In the genomic region with DNA sequence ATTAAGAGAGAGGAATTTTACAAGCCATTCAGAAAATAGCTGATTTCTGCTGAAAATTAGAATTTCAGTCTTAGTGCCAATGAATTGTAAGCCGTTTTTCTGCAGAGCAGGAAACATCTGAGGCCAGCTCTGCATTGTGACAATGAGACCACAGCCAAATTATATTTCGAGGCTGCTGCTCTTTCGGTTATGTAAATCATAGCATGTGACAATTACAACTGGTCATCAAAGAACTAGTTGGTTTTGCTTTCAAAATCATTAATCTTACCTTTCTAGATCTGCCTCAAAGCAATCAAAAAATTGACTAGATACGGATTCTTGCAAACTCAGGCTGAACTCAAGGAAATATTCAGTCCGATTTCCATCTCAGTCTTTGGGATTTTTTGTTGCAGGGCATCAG, we compare ENCODE assay signal across 14 cellular contexts. TPM values are rescaled to one million over a fixed set of nuclear protein-coding genes. Genes with fewer than 3 reads are reported as not detected.
DNase-seq lines count a peak whose midpoint lies in the region; ATAC-seq and TF ChIP-seq lines count a peak whose summit lies in the region.
"Had no signal": no experiment of that assay in that cellular context is flagged by ENCODE, and none has a peak within 500 bp of the region (broad histone marks: within the 10 kb centered on the region; RNA-seq: fewer than 3 reads in every experiment).

No MANE protein-coding gene starts in this region.

- no peak for TF ChIP-seq EP300 in gastroesophageal sphincter (IDR thresholded peaks at IDR 0.05)

- intact Hi-C loops in left ventricle myocardium superior (cut with micrococcal nuclease) (no loop called here), Calu3 (cut with micrococcal nuclease; ENCODE audit: unreplicated experiment) (no loop called here)

- no peaks in the 10 kb centered on the region for H3K36me3 ChIP-seq in gastroesophageal sphincter
- H3K36me3 ChIP-seq: SJSA1 had no signal

- no peaks in the 10 kb centered on the region for H3K9me3 Mint-ChIP-seq in Calu3 (ENCODE audit: low read depth, unreplicated experiment)

- BruUV-seq in Calu3 (replicated peaks; lab: Mats Ljungman, UMichigan): no TSS peak

- DNase-seq in inferior parietal cortex (ENCODE audit: extremely low spot score) (peak; percentile 22), DMS153 treated with DMSO at 0.1 percent for 48 hours (lab: John Stamatoyannopoulos, UW; ENCODE audit: unreplicated experiment) (no peak), left ventricle myocardium superior (no peak), Calu3 (no peak)
- DNase-seq: DMS53, psoas muscle had no signal

- H3K27me3 Mint-ChIP-seq in Calu3 (ENCODE audit: unreplicated experiment): peaks cover 3% of the 10 kb centered on the region

- H3K4me1 ChIP-seq in gastroesophageal sphincter: no peaks in the 10 kb centered on the region
- H3K4me1 ChIP-seq: psoas muscle, SJSA1 had no signal

- H3K27ac ChIP-seq in gastroesophageal sphincter: no peak overlapping the region
- H3K27ac ChIP-seq: HL-60, psoas muscle, SJSA1 had no signal

- no peak for TF ChIP-seq POLR2A in gastroesophageal sphincter (IDR thresholded peaks at IDR 0.05)

- TF ChIP-seq CTCF in Calu3 (IDR thresholded peaks at IDR 0.05; ENCODE audit: unreplicated experiment) (no peak), gastroesophageal sphincter (IDR thresholded peaks at IDR 0.05) (no peak)

- WGBS in gastroesophageal sphincter (ENCODE audit: low coverage in 1 of 2), 2 donors: 47 to 56% methylated on average over 5 of the region's 5 CpGs

- CTCF ChIA-PET in Calu3 (lab: Charles Lee): no interaction called here

- peaks cover 0 to 5% (median 0%) of the 10 kb centered on the region in 3 donors for H3K9me3 ChIP-seq in gastroesophageal sphincter
- H3K9me3 ChIP-seq: psoas muscle, SJSA1 had no signal

- peaks cover 20% of the 10 kb centered on the region for H3K27me3 ChIP-seq in gastroesophageal sphincter
- H3K27me3 ChIP-seq: SJSA1 had no signal

- H3K4me3 Mint-ChIP-seq in Calu3 (ENCODE audit: low read depth, unreplicated experiment): no peak overlapping the region

- H3K27ac Mint-ChIP-seq in Calu3 (ENCODE audit: unreplicated experiment): no peak overlapping the region

- ATAC-seq in GM18868 (IDR thresholded peaks at IDR 0.05; ENCODE audit: unreplicated experiment): peak; percentile 93
- ATAC-seq in GM21528 (IDR thresholded peaks at IDR 0.05; ENCODE audit: low FRiP score, unreplicated experiment): peak; percentile 95
- ATAC-seq in HG03135 (IDR thresholded peaks at IDR 0.05; ENCODE audit: unreplicated experiment): peak; percentile 90
- no peak for ATAC-seq in left ventricle myocardium superior
- ATAC-seq in gastroesophageal sphincter: no peak
- ATAC-seq: psoas muscle had no signal

- no peaks in the 10 kb centered on the region for H3K4me1 Mint-ChIP-seq in Calu3 (ENCODE audit: low read depth, unreplicated experiment)

- no peaks in the 10 kb centered on the region for H3K36me3 Mint-ChIP-seq in Calu3 (ENCODE audit: insufficient read depth, unreplicated experiment)

- H3K4me3 ChIP-seq in gastroesophageal sphincter: no peak overlapping the region
- H3K4me3 ChIP-seq: psoas muscle, SJSA1 had no signal

RNA-seq across cellular contexts. Expression of a gene that starts 33.4 kb away (rescaled TPM):
- total RNA-seq in left ventricle myocardium superior: not detected
- total RNA-seq in Calu3 (2022): not detected in 2 replicates
- total RNA-seq in gastroesophageal sphincter: under 1 TPM in 1 of 4 donors, not detected in 3; 0.15 TPM
- total RNA-seq: bronchial epithelial cell, liver, SJSA1 had no signal

Comparison
In these comparisons a context has a peak if more than half of its experiments do, and no peak if none do; other contexts are left out.
1. ATAC-seq: peak in GM18868 (single experiment), GM21528 (single experiment) and HG03135 (single experiment); none in left ventricle myocardium superior (single experiment) and gastroesophageal sphincter (single experiment).